ENCODE assay signal across 18 cellular contexts in the genomic region with DNA sequence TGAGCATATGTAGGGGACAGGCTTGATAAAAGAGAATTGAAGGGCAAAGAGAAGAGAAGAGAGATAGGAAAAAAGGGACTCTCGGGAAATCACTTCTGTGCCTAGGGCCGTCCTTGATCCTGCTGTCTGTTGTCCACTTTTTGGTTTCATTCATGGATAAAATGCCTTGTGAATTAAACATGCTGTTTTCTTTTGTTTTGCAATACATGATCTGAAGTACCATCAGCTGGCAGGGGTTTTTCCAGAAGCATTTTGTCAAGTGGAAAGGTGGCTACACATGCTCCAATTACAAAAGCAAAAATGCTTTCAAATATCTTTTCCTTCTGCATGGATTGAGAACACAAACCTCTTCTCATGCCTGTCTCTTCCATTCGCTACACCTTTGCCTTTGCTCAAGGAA.
"Had no signal": no experiment of that assay in that cellular context is flagged by ENCODE, and none has a peak within 500 bp of the region (broad histone marks: within the 10 kb centered on the region; RNA-seq: fewer than 3 reads in every experiment).

No MANE protein-coding gene starts in this region.

- DNase-seq: activated CD4-positive, alpha-beta T cell treated with anti-CD3 and anti-CD28 coated beads, Interleukin-2, amount 10 ng/mL, durations not matched to agents 7 days and 5 days; activated CD8-positive, alpha-beta memory T cell treated with anti-CD3 and anti-CD28 coated beads, Interleukin-2, amount 10 ng/mL, durations not matched to agents 7 days and 5 days; activated CD8-positive, alpha-beta T cell treated with anti-CD3 and anti-CD28 coated beads for 36 hours; activated gamma-delta T cell treated with Interleukin-2 at 50 U/mL for 16 hours; adrenal gland; heart left ventricle; lower lobe of right lung; naive thymus-derived CD4-positive, alpha-beta T cell; retina; sigmoid colon; stimulated activated CD4-positive, alpha-beta T cell treated with anti-CD3 and anti-CD28 coated beads, Interleukin-15, amount 100 ng/mL, for 24 hours; stomach; T-cell; testis had no signal

- H3K27me3 ChIP-seq: gastroesophageal sphincter, sigmoid colon, stomach, testis had no signal

- H3K27ac ChIP-seq: adrenal gland, coronary artery, epithelial cell of prostate, gastroesophageal sphincter, heart left ventricle, lower lobe of right lung, sigmoid colon, stomach, testis, VCaP had no signal
